In the genomic region with DNA sequence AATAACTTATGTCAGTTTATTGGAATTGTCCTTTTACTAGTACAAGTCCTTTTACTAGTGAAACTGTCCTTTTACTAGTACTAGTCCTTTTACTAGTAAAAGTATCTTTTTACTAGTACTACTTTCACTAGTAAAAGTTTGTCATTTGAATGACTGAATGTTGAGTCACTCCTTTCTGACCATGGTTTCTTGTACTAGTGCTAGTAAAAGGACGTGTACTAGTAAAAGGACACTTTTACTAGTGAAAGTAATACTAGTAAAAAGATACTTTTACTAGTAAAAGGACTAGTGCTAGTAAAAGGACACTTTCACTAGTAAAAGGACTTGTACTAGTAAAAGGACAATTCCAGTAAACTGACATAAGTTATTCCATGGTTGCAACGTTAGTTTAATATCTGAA, we compare ENCODE assay signal across 9 cellular contexts.
"Had no signal": no experiment of that assay in that cellular context is flagged by ENCODE, and none has a peak within 500 bp of the region (broad histone marks: within the 10 kb centered on the region; RNA-seq: fewer than 3 reads in every experiment).

No MANE protein-coding gene starts in this region.

- H3K4me1 ChIP-seq: HAP-1 had no signal

- ATAC-seq: GM23338, HCT116 had no signal

- H3K4me3 ChIP-seq: GM23338, HAP-1 had no signal

- H3K27ac ChIP-seq: KMS-11 had no signal

- H2AFZ ChIP-seq: GM23338 had no signal

- FAIRE-seq: H1, HTR-8/SVneo had no signal

- H3K36me3 ChIP-seq: HAP-1 had no signal

- H3K9me3 ChIP-seq: HAP-1 had no signal

- H3K4me1 Mint-ChIP-seq: GM23338 had no signal

- H3K9ac ChIP-seq: KMS-11 had no signal

- H3K27ac Mint-ChIP-seq: GM23338 had no signal

- DNase-seq: H7, IMR-90, KBM-7 had no signal

- H3K4me3 Mint-ChIP-seq: GM23338 had no signal

- H3K4me2 ChIP-seq: GM23338, KMS-11 had no signal
